In the genomic region with DNA sequence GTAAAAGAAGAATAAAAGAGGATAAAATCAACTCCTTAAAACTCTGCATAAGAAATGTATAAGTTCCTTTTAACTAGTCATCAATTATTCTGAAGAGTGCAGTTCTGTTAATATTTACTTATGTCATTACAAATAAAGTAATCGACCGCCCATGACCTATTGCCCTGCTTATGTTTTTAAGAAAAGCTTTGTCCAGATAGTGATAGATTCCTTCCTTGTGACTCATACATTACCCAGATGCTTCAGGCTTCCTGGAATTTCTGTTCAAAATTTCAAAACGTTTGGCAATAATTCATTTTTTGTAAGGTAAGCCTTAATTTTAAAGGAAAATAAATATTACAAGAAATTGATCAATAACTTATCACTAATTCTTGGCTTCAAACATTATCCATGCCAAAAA, we compare ENCODE assay signal across 18 cellular contexts.
A peak's percentile ranks its signal among the peaks of the same experiment; 100 is the strongest.
DNase-seq lines count a peak whose midpoint lies in the region; ATAC-seq, FAIRE-seq and TF ChIP-seq lines count a peak whose summit lies in the region.
"Had no signal": no experiment of that assay in that cellular context is flagged by ENCODE, and none has a peak within 500 bp of the region (broad histone marks: within the 10 kb centered on the region; RNA-seq: fewer than 3 reads in every experiment).

No MANE protein-coding gene starts in this region.

- no peak overlapping the region for H3K27ac Mint-ChIP-seq in natural killer cell
- H3K27ac Mint-ChIP-seq: activated naive CD4-positive, alpha-beta T cell treated with anti-CD3 and anti-CD28 coated beads, Interleukin-2, amount 50 U/mL, for 24 hours; dendritic cell treated with granulocyte-macrophage colony-stimulating factor and Interleukin-4, amounts not matched to agents 40 ng/mL and 50 ng/mL, for 4 days; GM23338; type B pancreatic cell had no signal

- H3K36me3 ChIP-seq in small intestine (ENCODE audit: control insufficient read depth in 2 of 2, insufficient read depth in 2 of 2, low read length in 2 of 2) = no peaks in the 10 kb centered on the region
- H3K36me3 ChIP-seq: left ventricle myocardium inferior had no signal

- peak; percentile 76 for DNase-seq in HS-27A (ENCODE audit: low read depth)
- peak; percentile 24 for DNase-seq in astrocyte of the hippocampus (ENCODE audit: low read depth, low spot score)
- peak; percentile 4 for DNase-seq in hepatic stellate cell (ENCODE audit: low spot score)
- DNase-seq in small intestine = peak; percentile 56
- no peak for DNase-seq in natural killer cell
- no peak for DNase-seq in NCI-H2107 treated with DMSO at 0.1 percent for 48 hours (lab: John Stamatoyannopoulos, UW; ENCODE audit: unreplicated experiment)
- DNase-seq: DMS 273 treated with DMSO at 0.1 percent for 48 hours, glutamatergic neuron, left ventricle myocardium inferior, NCI-H345, nucleus accumbens had no signal

- intact Hi-C loops in natural killer cell (cut with micrococcal nuclease) = no loop called here

- no peaks in the 10 kb centered on the region for H3K36me3 Mint-ChIP-seq in natural killer cell
- H3K36me3 Mint-ChIP-seq: activated naive CD4-positive, alpha-beta T cell treated with anti-CD3 and anti-CD28 coated beads, Interleukin-2, amount 50 U/mL, for 24 hours; type B pancreatic cell had no signal

- H3K27me3 Mint-ChIP-seq in natural killer cell (ENCODE audit: low read depth in 2 of 2) = no peaks in the 10 kb centered on the region
- H3K27me3 Mint-ChIP-seq: activated naive CD4-positive, alpha-beta T cell treated with anti-CD3 and anti-CD28 coated beads, Interleukin-2, amount 50 U/mL, for 24 hours; dendritic cell treated with granulocyte-macrophage colony-stimulating factor and Interleukin-4, amounts not matched to agents 40 ng/mL and 50 ng/mL, for 4 days; type B pancreatic cell had no signal

- no peak for FAIRE-seq in small intestine (lab: Jason Lieb, UNC)
- FAIRE-seq: GM19239 had no signal

- no peaks in the 10 kb centered on the region for H3K9me3 ChIP-seq in small intestine (ENCODE audit: control insufficient read depth, low read depth)
- H3K9me3 ChIP-seq: left ventricle myocardium inferior had no signal

- ATAC-seq in GM19463 (IDR thresholded peaks at IDR 0.05; ENCODE audit: unreplicated experiment) (no peak), GM18867 (IDR thresholded peaks at IDR 0.05; ENCODE audit: unreplicated experiment) (no peak), natural killer cell (no peak)
- ATAC-seq: GM23338 had no signal

- no peak overlapping the region for H3K4me3 ChIP-seq in small intestine (ENCODE audit: low read depth in 1 of 2, low read length in 2 of 2)
- H3K4me3 ChIP-seq: GM23338, left ventricle myocardium inferior had no signal

- no peak for TF ChIP-seq CTCF in natural killer cell (IDR thresholded peaks at IDR 0.05)

- no peak overlapping the region for H3K27ac ChIP-seq in small intestine (ENCODE audit: low read depth in 1 of 2, low read length in 1 of 2)
- H3K27ac ChIP-seq: left ventricle myocardium inferior had no signal

- no peaks in the 10 kb centered on the region for H3K4me1 Mint-ChIP-seq in natural killer cell
- H3K4me1 Mint-ChIP-seq: activated naive CD4-positive, alpha-beta T cell treated with anti-CD3 and anti-CD28 coated beads, Interleukin-2, amount 50 U/mL, for 24 hours; GM23338 had no signal

- peaks cover 13 to 15% of the 10 kb centered on the region in 2 donors for H3K9me3 Mint-ChIP-seq in natural killer cell
- H3K9me3 Mint-ChIP-seq: activated naive CD4-positive, alpha-beta T cell treated with anti-CD3 and anti-CD28 coated beads, Interleukin-2, amount 50 U/mL, for 24 hours; dendritic cell treated with granulocyte-macrophage colony-stimulating factor and Interleukin-4, amounts not matched to agents 40 ng/mL and 50 ng/mL, for 4 days; GM23338; type B pancreatic cell had no signal

- no peaks in the 10 kb centered on the region for H3K4me1 ChIP-seq in small intestine (ENCODE audit: control insufficient read depth in 2 of 2, insufficient read depth in 1 of 2, low read depth in 1 of 2, low read length in 1 of 2)
- H3K4me1 ChIP-seq: left ventricle myocardium inferior had no signal

- H3K27me3 ChIP-seq in small intestine (ENCODE audit: control insufficient read depth in 2 of 2, insufficient read depth in 2 of 2, low read length in 2 of 2) = no peaks in the 10 kb centered on the region

- WGBS in small intestine, 3 donors = 12 to 33% (median 14%) methylated on average over 3 of the region's 3 CpGs

- H3K4me3 Mint-ChIP-seq in natural killer cell = no peak overlapping the region
- H3K4me3 Mint-ChIP-seq: activated naive CD4-positive, alpha-beta T cell treated with anti-CD3 and anti-CD28 coated beads, Interleukin-2, amount 50 U/mL, for 24 hours; dendritic cell treated with granulocyte-macrophage colony-stimulating factor and Interleukin-4, amounts not matched to agents 40 ng/mL and 50 ng/mL, for 4 days; GM23338; type B pancreatic cell had no signal

Comparison
In these comparisons a context has a peak if more than half of its experiments do, and no peak if none do; other contexts are left out.
1. DNase-seq: peak in HS-27A (single experiment), astrocyte of the hippocampus (single experiment), hepatic stellate cell (single experiment) and small intestine (single experiment); none in natural killer cell (single experiment) and NCI-H2107 treated with DMSO at 0.1 percent for 48 hours (single experiment).